Comparison of ENCODE assay signal across 1 cellular context in genomic region chr14:58662759-58663158, GRCh38.
TF ChIP-seq lines count a peak whose summit lies in the region.

No MANE protein-coding gene starts in this region.

TF ChIP-seq in GM12878, 131 proteins besides CTCF, POLR2A, EP300 and RAD21:
- TF ChIP-seq SMARCA5 (IDR thresholded peaks at IDR 0.05): no peak
- TF ChIP-seq KAT2A (conservative IDR thresholded peaks at IDR 0.05; ENCODE audit: control insufficient read depth, low read depth, low read length): no peak
- TF ChIP-seq, protein P1, sequence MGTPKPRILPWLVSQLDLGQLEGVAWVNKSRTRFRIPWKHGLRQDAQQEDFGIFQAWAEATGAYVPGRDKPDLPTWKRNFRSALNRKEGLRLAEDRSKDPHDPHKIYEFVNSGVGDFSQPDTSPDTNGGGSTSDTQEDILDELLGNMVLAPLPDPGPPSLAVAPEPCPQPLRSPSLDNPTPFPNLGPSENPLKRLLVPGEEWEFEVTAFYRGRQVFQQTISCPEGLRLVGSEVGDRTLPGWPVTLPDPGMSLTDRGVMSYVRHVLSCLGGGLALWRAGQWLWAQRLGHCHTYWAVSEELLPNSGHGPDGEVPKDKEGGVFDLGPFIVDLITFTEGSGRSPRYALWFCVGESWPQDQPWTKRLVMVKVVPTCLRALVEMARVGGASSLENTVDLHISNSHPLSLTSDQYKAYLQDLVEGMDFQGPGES (IDR thresholded peaks at IDR 0.05): no peak
- no peak for TF ChIP-seq CBX3 (IDR thresholded peaks at IDR 0.05; ENCODE audit: borderline replicate concordance, low read depth)
- TF ChIP-seq JUND (IDR thresholded peaks at IDR 0.05; ENCODE audit: low read depth, low read length): no peak
- no peak for TF ChIP-seq ZSCAN29 (IDR thresholded peaks at IDR 0.05)
TF ChIP-seq in GM12878: peak in this region for 0.
